Comparison of ENCODE assay signal across 10 cellular contexts in genomic region chrX:45781901-45782553, GRCh38.
A peak's percentile ranks its signal among the peaks of the same experiment; 100 is the strongest.
DNase-seq lines count a peak whose midpoint lies in the region; TF ChIP-seq lines count a peak whose summit lies in the region.
"Had no signal": no experiment of that assay in that cellular context is flagged by ENCODE, and none has a peak within 500 bp of the region (broad histone marks: within the 10 kb centered on the region; RNA-seq: fewer than 3 reads in every experiment).

No MANE protein-coding gene starts in this region.

- H3K9me3 ChIP-seq in esophagus muscularis mucosa, result no peaks in the 10 kb centered on the region

- TF ChIP-seq CTCF in retinal pigment epithelial cell (conservative IDR thresholded peaks at IDR 0.05; ENCODE audit: low read depth, low read length) (peak; percentile 29), esophagus muscularis mucosa (IDR thresholded peaks at IDR 0.05) (peak in 1 of 3 experiments; percentile 29), lower leg skin (IDR thresholded peaks at IDR 0.05) (no peak)

- H3K4me3 ChIP-seq in retinal pigment epithelial cell (ENCODE audit: low read length), result no peak overlapping the region
- H3K4me3 ChIP-seq in esophagus muscularis mucosa, result no peak overlapping the region
- no peak overlapping the region for H3K4me3 ChIP-seq in lower leg skin (ENCODE audit: low read depth, poor library complexity, severe bottlenecking)
- H3K4me3 ChIP-seq: BLaER1 had no signal

- TF ChIP-seq POLR2A in esophagus muscularis mucosa (IDR thresholded peaks at IDR 0.05; ENCODE audit: low read depth) (no peak), lower leg skin (IDR thresholded peaks at IDR 0.05) (no peak)

- intact Hi-C loops in esophagus muscularis mucosa (cut with DNase I), result no loop called here
- intact Hi-C loops in lower leg skin (cut with DNase I; ENCODE audit: low total_unique reads), result no loop called here

- H3K27ac ChIP-seq in epithelial cell of prostate (peak overlapping the region; percentile 96), esophagus muscularis mucosa (replicated peaks in 1 of 4) (no peak overlapping the region)

- 65% methylated on average over 4 of the region's 4 CpGs for WGBS in esophagus muscularis mucosa
- 30 to 49% methylated on average over 4 of the region's 4 CpGs for WGBS in lower leg skin, 2 donors

- H3K27me3 ChIP-seq in esophagus muscularis mucosa, result no peaks in the 10 kb centered on the region
- H3K27me3 ChIP-seq: BLaER1 had no signal

- TF ChIP-seq EP300 in esophagus muscularis mucosa (IDR thresholded peaks at IDR 0.05), result no peak

- H3K36me3 ChIP-seq in esophagus muscularis mucosa, result no peaks in the 10 kb centered on the region
- H3K36me3 ChIP-seq: BLaER1 had no signal

- no peaks in the 10 kb centered on the region for H3K4me1 ChIP-seq in esophagus muscularis mucosa

- peak; percentile 5 for DNase-seq in NCI-H82 (lab: John Stamatoyannopoulos, UW)
- no peak for DNase-seq in NCI-H82 treated with DMSO at 0.1 percent for 48 hours (lab: John Stamatoyannopoulos, UW; ENCODE audit: unreplicated experiment)
- DNase-seq in NOMO-1 treated with dmso at 0.1 percent for 144 hours (lab: John Stamatoyannopoulos, UW; ENCODE audit: unreplicated experiment), result peak; percentile 24
- DNase-seq in epithelial cell of prostate (ENCODE audit: low read depth, low spot score), result no peak
- no peak for DNase-seq in retinal pigment epithelial cell (ENCODE audit: low read depth)
- DNase-seq in NCI-H187 treated with DMSO at 0.1 percent for 48 hours (lab: John Stamatoyannopoulos, UW), result no peak
- no peak for DNase-seq in esophagus muscularis mucosa (ENCODE audit: extremely low spot score)
- no peak for DNase-seq in lower leg skin (ENCODE audit: low spot score in 2 of 2)
- DNase-seq: stimulated activated CD4-positive, alpha-beta T cell treated with anti-CD3 and anti-CD28 coated beads, Interleukin-4, amount 100 ng/mL, for 1 hour had no signal

Comparison
In these comparisons a context has a peak if more than half of its experiments do, and no peak if none do; other contexts are left out.
1. DNase-seq: peak in NCI-H82 (single experiment) and NOMO-1 treated with dmso at 0.1 percent for 144 hours (single experiment); none in NCI-H82 treated with DMSO at 0.1 percent for 48 hours (single experiment), epithelial cell of prostate (single experiment), retinal pigment epithelial cell (single experiment), NCI-H187 treated with DMSO at 0.1 percent for 48 hours (single experiment), esophagus muscularis mucosa (single experiment) and lower leg skin (0 of 2).